Comparison of ENCODE assay signal across 1 cellular context in genomic region chr2:220215785-220216184, GRCh38.
TF ChIP-seq lines count a peak whose summit lies in the region.

No MANE protein-coding gene starts in this region.

TF ChIP-seq in GM23338, 12 proteins besides CTCF, POLR2A, EP300 and RAD21 (continued from another document):
- TF ChIP-seq ZNF462 (CRISPR knock-in tag; IDR thresholded peaks at IDR 0.05): no peak
- no peak for TF ChIP-seq EZH2phosphoT487 (IDR thresholded peaks at IDR 0.05; ENCODE audit: unreplicated experiment)
- TF ChIP-seq JUNB (IDR thresholded peaks at IDR 0.05; ENCODE audit: unreplicated experiment): no peak
- TF ChIP-seq NANOG (IDR thresholded peaks at IDR 0.05; ENCODE audit: borderline replicate concordance): no peak
